8 cellular contexts compared by ENCODE assay signal in genomic region chr7:97117372-97118188, GRCh38. TPM values are rescaled to one million over a fixed set of nuclear protein-coding genes. Genes with fewer than 3 reads are reported as not detected.
DNase-seq lines count a peak whose midpoint lies in the region; ATAC-seq lines count a peak whose summit lies in the region.

Gene SDHAF3, plus strand, starts transcription at chr7:97117698. Its CDS starts 26 bp downstream, at chr7:97117724.

- H3K4me1 ChIP-seq in right cardiac atrium (ENCODE audit: control insufficient read depth, insufficient read depth, low read length): no peaks in the 10 kb centered on the region
- no peaks in the 10 kb centered on the region for H3K4me1 ChIP-seq in aorta (ENCODE audit: control insufficient read depth in 1 of 2, insufficient read depth in 2 of 2, low read length in 2 of 2)

- H3K27me3 ChIP-seq in right cardiac atrium (ENCODE audit: control insufficient read depth, insufficient read depth) (no peaks in the 10 kb centered on the region), aorta (ENCODE audit: control insufficient read depth in 1 of 2, insufficient read depth in 2 of 2, low read length in 1 of 2) (no peaks in the 10 kb centered on the region)

- H3K36me3 ChIP-seq in aorta (ENCODE audit: control insufficient read depth in 1 of 2, insufficient read depth in 2 of 2, low read length in 1 of 2): no peaks in the 10 kb centered on the region

- H3K9me3 ChIP-seq in right cardiac atrium (ENCODE audit: control insufficient read depth, low read length) (no peaks in the 10 kb centered on the region), aorta (ENCODE audit: control insufficient read depth, low read length) (no peaks in the 10 kb centered on the region)

- intact Hi-C loops in T-helper 2 cell treated with Interferon-gamma antibody and Interleukin-4, amounts not matched to agents 100 ng/mL and 5 ng/mL, for 36 hours (cut with micrococcal nuclease): loop anchor here (1.0 to 10.0 kb wide), 6 partner anchors 281 to 1137 kb away; partner anchors contain the start of genes ASNS, SLC25A13 and TECPR1
- intact Hi-C loops in right cardiac atrium (cut with DNase I) (no loop called here), aorta (cut with DNase I) (loop anchor here in 1 of 2 donors (10.0 kb wide), 1 partner anchor 1047 kb away; no protein-coding TSS in a partner anchor)

- DNase-seq in NCI-H187 treated with DMSO at 0.1 percent for 48 hours (lab: John Stamatoyannopoulos, UW) (peak; percentile 78), anterior cingulate cortex (lab: John Stamatoyannopoulos, UW) (peak; percentile 65 to 97 (median 92)), right cardiac atrium (peak; percentile 98 to 99 (median 99)), putamen (ENCODE audit: low spot score) (peak; percentile 96), aorta (peak; percentile 99)

- peak within 1 kb of the TSS; percentile 53 for H3K4me3 ChIP-seq in right cardiac atrium (ENCODE audit: low read length)
- peak within 1 kb of the TSS; percentile 49 to 69 for H3K4me3 ChIP-seq in aorta (ENCODE audit: low read length in 2 of 2)

- under 1% methylated on average over 59 of the region's 59 CpGs for WGBS in right cardiac atrium
- 0 to 1% methylated on average over 59 of the region's 59 CpGs for WGBS in aorta, 2 donors

- peak; percentile 90 for ATAC-seq in GM18499 (IDR thresholded peaks at IDR 0.05; ENCODE audit: insufficient read depth, unreplicated experiment)
- peak; percentile 93 for ATAC-seq in HG02943 (IDR thresholded peaks at IDR 0.05; ENCODE audit: low read depth, unreplicated experiment)
- peak; percentile 99 to 100 for ATAC-seq in right cardiac atrium
- ATAC-seq in aorta (ENCODE audit: low FRiP score): peak; percentile 99

- H3K27ac ChIP-seq in right cardiac atrium (ENCODE audit: low read length) (peak within 1 kb of the TSS; percentile 49), aorta (ENCODE audit: low read depth in 1 of 2, low read length in 2 of 2) (peak within 1 kb of the TSS in 1 of 2 donors; percentile 19)

RNA-seq across cellular contexts. Expression of gene SDHAF3, which starts in this region (rescaled TPM):
- total RNA-seq in T-helper 2 cell treated with Interferon-gamma antibody and Interleukin-4, amounts not matched to agents 100 ng/mL and 5 ng/mL, for 36 hours: 17.5 and 18.0 TPM in 2 replicates
- 10 to 100 TPM; 19.7 to 27.0 (median 21.9) TPM for total RNA-seq in right cardiac atrium
- polyA plus RNA-seq in right cardiac atrium: 20.3 TPM
- 1 to 10 TPM; 6.5 to 7.8 TPM for total RNA-seq in aorta
- polyA plus RNA-seq in aorta: 10 to 100 TPM in 1 of 2 donors, 1 to 10 TPM in 1; 8.2 to 11.1 TPM
